ENCODE assay signal across 29 cellular contexts in the genomic region with DNA sequence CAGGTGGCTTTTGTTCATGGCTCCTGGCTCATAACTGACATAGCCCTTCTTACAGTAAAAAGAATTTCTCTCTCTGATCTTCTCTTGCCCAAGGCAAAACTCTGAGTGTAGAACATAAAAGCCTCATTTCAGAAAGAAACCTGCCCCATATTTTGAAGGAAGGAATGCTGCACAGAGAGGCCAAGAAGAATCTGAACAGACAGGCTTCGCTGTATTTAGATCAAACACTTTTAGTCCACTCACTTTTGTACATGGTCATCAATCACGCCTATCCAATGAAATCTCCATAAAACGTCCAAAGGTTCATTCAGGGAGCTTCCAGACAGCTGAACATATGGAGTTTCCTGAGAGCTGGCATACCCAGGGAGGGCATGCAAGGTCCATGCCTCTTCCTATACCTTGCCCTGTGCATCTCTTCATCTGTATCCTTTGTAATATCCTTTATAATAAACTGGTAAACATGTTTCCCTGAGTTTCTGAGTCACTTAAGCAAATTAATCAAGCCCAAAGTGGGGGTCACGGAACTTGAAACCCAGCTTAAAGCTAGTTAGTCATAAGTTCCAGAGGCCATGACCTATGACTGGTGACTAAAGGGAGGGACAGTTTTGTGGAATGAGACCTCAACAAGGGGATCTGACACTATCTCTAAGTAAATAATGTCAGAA.
A peak's percentile ranks its signal among the peaks of the same experiment; 100 is the strongest.
DNase-seq lines count a peak whose midpoint lies in the region; ATAC-seq, FAIRE-seq and TF ChIP-seq lines count a peak whose summit lies in the region.
"Had no signal": no experiment of that assay in that cellular context is flagged by ENCODE, and none has a peak within 500 bp of the region (broad histone marks: within the 10 kb centered on the region; RNA-seq: fewer than 3 reads in every experiment).

No MANE protein-coding gene starts in this region.

- H3K4me1 ChIP-seq in endothelial cell of umbilical vein (ENCODE audit: control insufficient read depth, extremely low read depth, insufficient read depth, low read length) (no peaks in the 10 kb centered on the region), neuronal stem cell (ENCODE audit: control insufficient read depth in 2 of 2, insufficient read depth in 1 of 2, low read depth in 1 of 2, low read length in 2 of 2) (no peaks in the 10 kb centered on the region)
- H3K4me1 ChIP-seq: lower lobe of right lung, upper lobe of right lung had no signal

- peak; percentile 50 for DNase-seq in EL
- DNase-seq in M059J (ENCODE audit: low read depth) = peak; percentile 84
- no peak for DNase-seq in endothelial cell of umbilical vein (ENCODE audit: low read depth, low spot score)
- DNase-seq in left colon = no peak
- no peak for DNase-seq in DMS153 treated with DMSO at 0.1 percent for 48 hours (lab: John Stamatoyannopoulos, UW; ENCODE audit: unreplicated experiment)
- DNase-seq in DMS 273 (lab: John Stamatoyannopoulos, UW; ENCODE audit: unreplicated experiment) = no peak
- DNase-seq in RCC 7860 (ENCODE audit: low spot score) = no peak
- DNase-seq in neuronal stem cell (ENCODE audit: low spot score) = no peak
- DNase-seq: ACHN; activated CD4-positive, alpha-beta T cell treated with anti-CD3 and anti-CD28 coated beads, Interleukin-2, amount 50 U/mL, for 48 hours; activated CD8-positive, alpha-beta memory T cell treated with anti-CD3 and anti-CD28 coated beads, Interleukin-2, amount 50 U/mL, for 4 hours; central memory CD4-positive, alpha-beta T cell; DND-41; endodermal cell; Karpas-422; lower lobe of right lung; NCI-H187; NCI-H2171 treated with DMSO at 0.1 percent for 48 hours; NCI-H524; SJCRH30; stimulated activated CD4-positive, alpha-beta T cell treated with anti-CD3 and anti-CD28 coated beads, Interleukin-12 subunit alpha, Interleukin-12 subunit beta, amount 100 ng/mL, for 4 hours; stimulated activated CD4-positive, alpha-beta T cell treated with anti-CD3 and anti-CD28 coated beads, Interleukin-4, amount 100 ng/mL, for 1 hour; substantia nigra; T1000; upper lobe of right lung had no signal

- H3K9ac ChIP-seq in endothelial cell of umbilical vein (replicated peaks; ENCODE audit: extremely low read depth, insufficient read depth, low read length) = no peak overlapping the region
- no peak overlapping the region for H3K9ac ChIP-seq in neuronal stem cell (ENCODE audit: low read depth, low read length, poor library complexity)

- H4K20me1 ChIP-seq in endothelial cell of umbilical vein (replicated peaks; ENCODE audit: control insufficient read depth, extremely low read depth, insufficient read depth, low read length) = no peaks in the 10 kb centered on the region

- intact Hi-C loops in endothelial cell of umbilical vein (cut with micrococcal nuclease) (no loop called here), left colon (cut with DNase I, micrococcal nuclease) (no loop called here)

- BruUV-seq in endothelial cell of umbilical vein (replicated peaks; lab: Mats Ljungman, UMichigan) = no TSS peak

- H3K4me3 ChIP-seq in endothelial cell of umbilical vein (replicated peaks in 1 of 3; ENCODE audit: insufficient read depth in 1 of 3, low read depth in 1 of 3, low read length in 3 of 3) (no peak overlapping the region), neuronal stem cell (ENCODE audit: low read length in 2 of 2) (no peak overlapping the region)
- H3K4me3 ChIP-seq: lower lobe of right lung, SJCRH30, upper lobe of right lung had no signal

- H3K23ac ChIP-seq in neuronal stem cell (ENCODE audit: low read depth, low read length, poor library complexity) = no peak overlapping the region

- H4K91ac ChIP-seq in neuronal stem cell (ENCODE audit: low read depth, low read length, poor library complexity) = no peak overlapping the region

- no peaks in the 10 kb centered on the region for H3K79me1 ChIP-seq in neuronal stem cell (ENCODE audit: low read depth, low read length)

- H2AFZ ChIP-seq in endothelial cell of umbilical vein (ENCODE audit: low read depth, low read length) (no peak overlapping the region), neuronal stem cell (ENCODE audit: low read length) (no peak overlapping the region)

- no peak overlapping the region for H2BK5ac ChIP-seq in neuronal stem cell (ENCODE audit: low read length)

- no peaks in the 10 kb centered on the region for H3K9me1 ChIP-seq in endothelial cell of umbilical vein (replicated peaks; ENCODE audit: control insufficient read depth, extremely low read depth, insufficient read depth, low read length)

- ATAC-seq in left colon = peak; percentile 94
- ATAC-seq: HCT116; lower lobe of right lung; natural killer cell treated with Interleukin-12 subunit alpha and Interleukin-12 subunit beta and Interleukin-15 and Interleukin-18, amount 100 ng/mL, for 72 hours; stimulated activated memory B cell treated with anti-CD40 and anti-IgM and Interleukin-4, amounts not matched to agents 10 μg/mL and 1 μg/mL and 100 μg/mL, for 72 hours; upper lobe of right lung had no signal

- no peak overlapping the region for H3K4me2 ChIP-seq in endothelial cell of umbilical vein (ENCODE audit: insufficient read depth, low read length)
- no peak overlapping the region for H3K4me2 ChIP-seq in neuronal stem cell (ENCODE audit: insufficient read depth, low read length, poor library complexity, severe bottlenecking)

- TF ChIP-seq CTCF in endothelial cell of umbilical vein (IDR thresholded peaks at IDR 0.05; ENCODE audit: extremely low read depth in 1 of 2, insufficient read depth in 1 of 2, low read depth in 1 of 2, low read length in 2 of 2) = no peak

- H3K14ac ChIP-seq in neuronal stem cell (ENCODE audit: low read length) = no peak overlapping the region

- no peak overlapping the region for H3K27ac ChIP-seq in endothelial cell of umbilical vein (ENCODE audit: insufficient read depth, low read depth, low read length)
- H3K27ac ChIP-seq in neuronal stem cell (replicated peaks; ENCODE audit: low read length) = no peak overlapping the region
- H3K27ac ChIP-seq: lower lobe of right lung, SJCRH30, upper lobe of right lung had no signal

- CTCF ChIA-PET in endothelial cell of umbilical vein (lab: Charles Lee) = no interaction called here

- POLR2A ChIA-PET in endothelial cell of umbilical vein (lab: Charles Lee) = no interaction called here

- no peak overlapping the region for H2BK120ac ChIP-seq in neuronal stem cell (ENCODE audit: low read depth, low read length)

- H2AK5ac ChIP-seq in neuronal stem cell (ENCODE audit: low read depth, low read length) = no peak overlapping the region

- dilution Hi-C loops in endothelial cell of umbilical vein (cut with MboI; ENCODE audit: extremely low pct_ligation_motif_present, low sequenced_read_pairs) = no loop called here

- H4K8ac ChIP-seq in neuronal stem cell (ENCODE audit: low read depth, low read length) = no peak overlapping the region

- H3K36me3 ChIP-seq in endothelial cell of umbilical vein (ENCODE audit: control insufficient read depth in 2 of 2, extremely low read depth in 1 of 2, insufficient read depth in 2 of 2, low read length in 2 of 2) (no peaks in the 10 kb centered on the region), neuronal stem cell (replicated peaks in 1 of 2; ENCODE audit: control insufficient read depth in 2 of 2, insufficient read depth in 2 of 2, low read length in 2 of 2) (no peaks in the 10 kb centered on the region)
- H3K36me3 ChIP-seq: lower lobe of right lung, SJCRH30, upper lobe of right lung had no signal

- WGBS in neuronal stem cell (ENCODE audit: extremely low coverage in 2 of 2, insufficient read length in 2 of 2, insufficient replicate concordance in 1 of 2), 2 donors = no CpG with 5 or more reads among the region's 4 CpGs

- no peak overlapping the region for H2BK15ac ChIP-seq in neuronal stem cell (ENCODE audit: low read length)

- H3K27me3 ChIP-seq in endothelial cell of umbilical vein (ENCODE audit: control insufficient read depth in 2 of 2, insufficient read depth in 2 of 2, low read length in 2 of 2) (no peaks in the 10 kb centered on the region), neuronal stem cell (ENCODE audit: control insufficient read depth in 3 of 3, insufficient read depth in 3 of 3, low read depth in 1 of 3, low read length in 3 of 3) (no peaks in the 10 kb centered on the region)
- H3K27me3 ChIP-seq: SJCRH30, upper lobe of right lung had no signal

- FAIRE-seq in endothelial cell of umbilical vein (lab: Jason Lieb, UNC) (peak; percentile 46), RCC 7860 (lab: Jason Lieb, UNC) (no peak)
- FAIRE-seq: GM18507 had no signal

- no peak overlapping the region for H3K4ac ChIP-seq in neuronal stem cell (ENCODE audit: low read length)

- no peaks in the 10 kb centered on the region for H3K9me3 ChIP-seq in endothelial cell of umbilical vein (replicated peaks; ENCODE audit: control insufficient read depth, insufficient read depth, low read length)
- H3K9me3 ChIP-seq in neuronal stem cell (replicated peaks in 1 of 2; ENCODE audit: control insufficient read depth in 2 of 2, insufficient read depth in 1 of 2, low read depth in 1 of 2, low read length in 2 of 2) = no peaks in the 10 kb centered on the region
- H3K9me3 ChIP-seq: lower lobe of right lung, upper lobe of right lung had no signal

- no peaks in the 10 kb centered on the region for H3K79me2 ChIP-seq in endothelial cell of umbilical vein (ENCODE audit: control insufficient read depth, insufficient read depth, low read length)

- no peak overlapping the region for H2BK12ac ChIP-seq in neuronal stem cell (ENCODE audit: low read length)

- TF ChIP-seq POLR2A in endothelial cell of umbilical vein (IDR thresholded peaks at IDR 0.05; ENCODE audit: low read depth, low read length) = no peak

- no peak overlapping the region for H3K18ac ChIP-seq in neuronal stem cell (ENCODE audit: low read length)

TF ChIP-seq in endothelial cell of umbilical vein, 7 proteins besides CTCF, POLR2A, EP300 and RAD21:
- TF ChIP-seq FOS (IDR thresholded peaks at IDR 0.05; ENCODE audit: borderline replicate concordance, insufficient read depth, low read length) (peak; percentile 8), EZH2 (IDR thresholded peaks at IDR 0.05; ENCODE audit: borderline replicate concordance, low read depth, low read length, severe bottlenecking) (no peak)
- TF ChIP-seq, protein P1, sequence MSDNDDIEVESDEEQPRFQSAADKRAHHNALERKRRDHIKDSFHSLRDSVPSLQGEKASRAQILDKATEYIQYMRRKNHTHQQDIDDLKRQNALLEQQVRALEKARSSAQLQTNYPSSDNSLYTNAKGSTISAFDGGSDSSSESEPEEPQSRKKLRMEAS (IDR thresholded peaks at IDR 0.05; ENCODE audit: insufficient read depth, insufficient read length) = no peak

Comparison
In these comparisons a context has a peak if more than half of its experiments do, and no peak if none do; other contexts are left out.
1. DNase-seq: peak in EL (single experiment) and M059J (single experiment); none in endothelial cell of umbilical vein (single experiment), left colon (0 of 2), DMS153 treated with DMSO at 0.1 percent for 48 hours (single experiment), DMS 273 (single experiment), RCC 7860 (single experiment) and neuronal stem cell (single experiment).